ENCODE assay signal across 8 cellular contexts in genomic region chr22:30424471-30425326, GRCh38. TPM values are rescaled to one million over a fixed set of nuclear protein-coding genes. Genes with fewer than 3 reads are reported as not detected.
DNase-seq lines count a peak whose midpoint lies in the region; ATAC-seq and TF ChIP-seq lines count a peak whose summit lies in the region.

No MANE protein-coding gene starts in this region.

- intact Hi-C loops in breast epithelium (cut with DNase I; ENCODE audit: low total_unique reads): no loop called here
- intact Hi-C loops in lower lobe of right lung (cut with DNase I): no loop called here

- peak overlapping the region; percentile 96 to 99 for H3K27ac ChIP-seq in breast epithelium
- peak overlapping the region; percentile 98 for H3K27ac ChIP-seq in lower lobe of right lung
- peak overlapping the region; percentile 89 to 98 (median 96) for H3K27ac ChIP-seq in tibial nerve

- H3K9me3 ChIP-seq in breast epithelium: no peaks in the 10 kb centered on the region
- no peaks in the 10 kb centered on the region for H3K9me3 ChIP-seq in lower lobe of right lung
- H3K9me3 ChIP-seq in tibial nerve: no peaks in the 10 kb centered on the region

- DNase-seq in NCI-H2227 (lab: John Stamatoyannopoulos, UW; ENCODE audit: unreplicated experiment) (peak; percentile 50), NCI-H2227 treated with DMSO at 0.1 percent for 48 hours (lab: John Stamatoyannopoulos, UW) (no peak), NAMALWA (ENCODE audit: low spot score) (peak; percentile 36), breast epithelium (ENCODE audit: low spot score in 2 of 2) (no peak), lower lobe of right lung (no peak), tibial nerve (ENCODE audit: low spot score in 2 of 2) (peak in 1 of 2 donors; percentile 15), mucosa of gallbladder (ENCODE audit: low spot score) (no peak)

- ATAC-seq in lower lobe of right lung (no peak), HG03457 (IDR thresholded peaks at IDR 0.05; ENCODE audit: unreplicated experiment) (no peak)

- H3K4me1 ChIP-seq in breast epithelium (peaks cover 10 to 28% of the 10 kb centered on the region in 2 donors), lower lobe of right lung (peaks cover 55% of the 10 kb centered on the region), tibial nerve (peaks cover 6 to 57% (median 39%) of the 10 kb centered on the region in 4 donors)

- H3K4me3 ChIP-seq in breast epithelium (peak overlapping the region; percentile 71 to 85 (median 76)), lower lobe of right lung (peak overlapping the region; percentile 84), tibial nerve (peak overlapping the region; percentile 59 to 83 (median 70))

- no peak for TF ChIP-seq EP300 in tibial nerve (IDR thresholded peaks at IDR 0.05)

- H3K36me3 ChIP-seq in breast epithelium (no peaks in the 10 kb centered on the region), lower lobe of right lung (no peaks in the 10 kb centered on the region), tibial nerve (peaks cover 0 to 10% (median 0%) of the 10 kb centered on the region in 3 donors)

- TF ChIP-seq POLR2A in breast epithelium (IDR thresholded peaks at IDR 0.05) (no peak), tibial nerve (IDR thresholded peaks at IDR 0.05) (no peak)

- TF ChIP-seq CTCF in breast epithelium (IDR thresholded peaks at IDR 0.05) (no peak), lower lobe of right lung (IDR thresholded peaks at IDR 0.05) (no peak), tibial nerve (IDR thresholded peaks at IDR 0.05) (no peak)

- no peaks in the 10 kb centered on the region for H3K27me3 ChIP-seq in breast epithelium
- H3K27me3 ChIP-seq in lower lobe of right lung (ENCODE audit: low read depth): no peaks in the 10 kb centered on the region
- no peaks in the 10 kb centered on the region for H3K27me3 ChIP-seq in tibial nerve

- 34 to 42% methylated on average over 21 of the region's 21 CpGs for WGBS in tibial nerve, 2 donors

RNA-seq across cellular contexts. Expression of gene MTFP1, which starts 0.9 kb away (rescaled TPM):
- total RNA-seq in breast epithelium (10 to 100 TPM in 2 of 3 donors, 1 to 10 TPM in 1; 2.9 to 16.7 (median 14.4) TPM), lower lobe of right lung (9.9 TPM), tibial nerve (10 to 100 TPM in 2 of 4 donors, 1 to 10 TPM in 2; 2.2 to 12.7 (median 7.3) TPM), mucosa of gallbladder (20.0 TPM)

RNA-seq across cellular contexts. Expression of gene SEC14L2, which starts 27.9 kb away (rescaled TPM):
- 10 to 100 TPM in 2 of 3 donors, 1 to 10 TPM in 1; 5.3 to 45.7 (median 29.5) TPM for total RNA-seq in breast epithelium
- 7.8 TPM for total RNA-seq in lower lobe of right lung
- total RNA-seq in tibial nerve: 10 to 100 TPM; 10.0 to 29.1 (median 12.4) TPM
- 35.4 TPM for total RNA-seq in mucosa of gallbladder

RNA-seq across cellular contexts. Expression of gene RNF215, which starts 37.5 kb away (rescaled TPM):
- total RNA-seq in breast epithelium (10 to 100 TPM; 13.3 to 15.4 (median 14.0) TPM), lower lobe of right lung (13.6 TPM), tibial nerve (10 to 100 TPM; 19.9 to 42.4 (median 25.2) TPM), mucosa of gallbladder (31.2 TPM)

RNA-seq across cellular contexts. Expression of gene SEC14L3, which starts 47.1 kb away (rescaled TPM):
- total RNA-seq in breast epithelium (not detected), lower lobe of right lung (1.8 TPM), tibial nerve (not detected), mucosa of gallbladder (not detected)

Comparison
In these comparisons a context has a peak if more than half of its experiments do, and no peak if none do; other contexts are left out.
1. DNase-seq: peak in NCI-H2227 (single experiment) and NAMALWA (single experiment); none in NCI-H2227 treated with DMSO at 0.1 percent for 48 hours (single experiment), breast epithelium (0 of 2), lower lobe of right lung (single experiment) and mucosa of gallbladder (single experiment).
2. Peak in every context shown above with its lines, with median percentiles within 50 percentile points of each other: H3K27ac ChIP-seq and H3K4me3 ChIP-seq.